Comparison of ENCODE assay signal across 19 cellular contexts in genomic region chr7:50274361-50274760, GRCh38. TPM values are rescaled to one million over a fixed set of nuclear protein-coding genes. Genes with fewer than 3 reads are reported as not detected.
DNase-seq lines count a peak whose midpoint lies in the region; ATAC-seq and TF ChIP-seq lines count a peak whose summit lies in the region.
"Had no signal": no experiment of that assay in that cellular context is flagged by ENCODE, and none has a peak within 500 bp of the region (broad histone marks: within the 10 kb centered on the region; RNA-seq: fewer than 3 reads in every experiment).

No MANE protein-coding gene starts in this region.

- peaks cover 17% of the 10 kb centered on the region for H3K36me3 Mint-ChIP-seq in activated naive CD4-positive, alpha-beta T cell treated with anti-CD3 and anti-CD28 coated beads, Interleukin-2, amount 10 ng/mL, durations not matched to agents 7 days and 5 days
- peaks cover 19% of the 10 kb centered on the region for H3K36me3 Mint-ChIP-seq in activated CD8-positive, alpha-beta T cell treated with anti-CD3 and anti-CD28 coated beads, Interleukin-2, amount 10 ng/mL, durations not matched to agents 7 days and 5 days (ENCODE audit: low read depth)
- H3K36me3 Mint-ChIP-seq in stimulated activated naive B cell treated with anti-CD40 and anti-IgM and Interleukin-4, amounts not matched to agents 10 μg/mL and 1 μg/mL and 100 μg/mL, for 72 hours: peaks cover 3 to 12% of the 10 kb centered on the region in 2 donors
- H3K36me3 Mint-ChIP-seq: neural progenitor cell had no signal

- H3K79me2 ChIP-seq in Karpas-422 (ENCODE audit: low read length): no peaks in the 10 kb centered on the region

- no peak for DNase-seq in activated naive CD4-positive, alpha-beta T cell treated with anti-CD3 and anti-CD28 coated beads, Interleukin-2, amount 10 ng/mL, durations not matched to agents 7 days and 5 days
- DNase-seq in activated naive CD4-positive, alpha-beta T cell (lab: John Stamatoyannopoulos, UW): no peak
- DNase-seq in Karpas-422: no peak
- no peak for DNase-seq in activated CD8-positive, alpha-beta T cell treated with anti-CD3 and anti-CD28 coated beads, Interleukin-2, amount 10 ng/mL, durations not matched to agents 7 days and 5 days
- DNase-seq in stimulated activated naive B cell treated with anti-CD40 and anti-IgM and Interleukin-4, amounts not matched to agents 10 μg/mL and 1 μg/mL and 100 μg/mL, for 72 hours: no peak
- no peak for DNase-seq in epidermal melanocyte (ENCODE audit: insufficient read length, low spot score)
- no peak for DNase-seq in NCI-H510A treated with DMSO at 0.1 percent for 48 hours (lab: John Stamatoyannopoulos, UW)
- no peak for DNase-seq in A673 (ENCODE audit: low spot score)
- DNase-seq: activated CD4-positive, alpha-beta T cell treated with anti-CD3 and anti-CD28 coated beads for 4 hours; erythroblast; HCEC 1CT; IMR-90; mesendoderm; NCI-H1105; NCI-H2081 treated with DMSO at 0.1 percent for 48 hours; NCI-H524 treated with DMSO at 0.1 percent for 48 hours; PC-3; trophoblast cell had no signal

- H3K9me3 Mint-ChIP-seq in activated naive CD4-positive, alpha-beta T cell treated with anti-CD3 and anti-CD28 coated beads, Interleukin-2, amount 10 ng/mL, durations not matched to agents 7 days and 5 days: peaks cover 5% of the 10 kb centered on the region
- H3K9me3 Mint-ChIP-seq in activated CD8-positive, alpha-beta T cell treated with anti-CD3 and anti-CD28 coated beads, Interleukin-2, amount 10 ng/mL, durations not matched to agents 7 days and 5 days (ENCODE audit: insufficient read depth): peaks cover 9% of the 10 kb centered on the region
- H3K9me3 Mint-ChIP-seq in stimulated activated naive B cell treated with anti-CD40 and anti-IgM and Interleukin-4, amounts not matched to agents 10 μg/mL and 1 μg/mL and 100 μg/mL, for 72 hours: peaks cover 3 to 5% of the 10 kb centered on the region in 2 donors

- intact Hi-C loops in A673 (cut with micrococcal nuclease; ENCODE audit: unreplicated experiment): no loop called here

- H3K9ac ChIP-seq in Karpas-422 (ENCODE audit: low read length): no peak overlapping the region
- H3K9ac ChIP-seq: neural progenitor cell had no signal

- CTCF ChIA-PET in activated naive CD4-positive, alpha-beta T cell treated with anti-CD3 and anti-CD28 coated beads, Interleukin-2, amount 10 ng/mL, durations not matched to agents 7 days and 5 days (lab: Charles Lee): interaction anchor here (0.9 to 2.2 kb wide), 7 partner anchors 8 to 72 kb away, joined by 3 to 6 read pairs (median 4); no protein-coding TSS in a partner anchor
- CTCF ChIA-PET in activated CD8-positive, alpha-beta T cell treated with anti-CD3 and anti-CD28 coated beads, Interleukin-2, amount 10 ng/mL, durations not matched to agents 7 days and 5 days (lab: Charles Lee): interaction anchor here (0.6 to 3.0 kb wide), 16 partner anchors 8 to 142 kb away, joined by 3 to 20 read pairs (median 4); partner anchors contain the start of gene IKZF1
- CTCF ChIA-PET in A673 (lab: Charles Lee): no interaction called here

- ATAC-seq in activated CD8-positive, alpha-beta T cell treated with anti-CD3 and anti-CD28 coated beads, Interleukin-2, amount 10 ng/mL, durations not matched to agents 7 days and 5 days: peak; percentile 58
- ATAC-seq in stimulated activated naive B cell treated with anti-CD40 and anti-IgM and Interleukin-4, amounts not matched to agents 10 μg/mL and 1 μg/mL and 100 μg/mL, for 72 hours (replicated peaks): no peak
- ATAC-seq: PC-3 had no signal

- no peaks in the 10 kb centered on the region; the same call in 1 of the 2 replicates for H3K9me3 ChIP-seq in Karpas-422 (ENCODE audit: low read length)
- H3K9me3 ChIP-seq in A673 (ENCODE audit: low read depth, low read length, poor library complexity, severe bottlenecking): no peaks in the 10 kb centered on the region

- H3K27ac ChIP-seq in Karpas-422 (ENCODE audit: low read length) (no peak overlapping the region), A673 (ENCODE audit: low read depth, low read length, poor library complexity, severe bottlenecking) (no peak overlapping the region)
- H3K27ac ChIP-seq: neural progenitor cell had no signal

- TF ChIP-seq CTCF in A673 (conservative IDR thresholded peaks at IDR 0.05; ENCODE audit: low read depth, low read length): no peak

- H4K20me1 ChIP-seq in Karpas-422 (ENCODE audit: insufficient read depth, low read depth, low read length): no peaks in the 10 kb centered on the region

- POLR2A ChIA-PET in activated CD8-positive, alpha-beta T cell treated with anti-CD3 and anti-CD28 coated beads, Interleukin-2, amount 10 ng/mL, durations not matched to agents 7 days and 5 days (lab: Charles Lee): interaction anchor here (0.8 to 3.4 kb wide), 4 partner anchors 8 to 86 kb away, joined by 3 to 12 read pairs (median 4); no protein-coding TSS in a partner anchor
- POLR2A ChIA-PET in A673 (lab: Charles Lee; ENCODE audit: low non-redundant PET): no interaction called here

- peak overlapping the region; percentile 38 for H3K27ac Mint-ChIP-seq in activated naive CD4-positive, alpha-beta T cell treated with anti-CD3 and anti-CD28 coated beads, Interleukin-2, amount 10 ng/mL, durations not matched to agents 7 days and 5 days
- peak overlapping the region; percentile 30 for H3K27ac Mint-ChIP-seq in activated CD8-positive, alpha-beta T cell treated with anti-CD3 and anti-CD28 coated beads, Interleukin-2, amount 10 ng/mL, durations not matched to agents 7 days and 5 days
- H3K27ac Mint-ChIP-seq in stimulated activated naive B cell treated with anti-CD40 and anti-IgM and Interleukin-4, amounts not matched to agents 10 μg/mL and 1 μg/mL and 100 μg/mL, for 72 hours: peak overlapping the region; percentile 67
- H3K27ac Mint-ChIP-seq: neural progenitor cell had no signal

- H3K4me3 ChIP-seq in Karpas-422 (ENCODE audit: low read length) (no peak overlapping the region), A673 (ENCODE audit: low read depth, low read length, poor library complexity, severe bottlenecking) (no peak overlapping the region)
- H3K4me3 ChIP-seq: neural progenitor cell had no signal

- H3K4me1 Mint-ChIP-seq in activated naive CD4-positive, alpha-beta T cell treated with anti-CD3 and anti-CD28 coated beads, Interleukin-2, amount 10 ng/mL, durations not matched to agents 7 days and 5 days: peaks cover 46% of the 10 kb centered on the region
- H3K4me1 Mint-ChIP-seq in activated CD8-positive, alpha-beta T cell treated with anti-CD3 and anti-CD28 coated beads, Interleukin-2, amount 10 ng/mL, durations not matched to agents 7 days and 5 days (ENCODE audit: low read depth): peaks cover 62% of the 10 kb centered on the region
- peaks cover 51 to 87% of the 10 kb centered on the region in 2 donors for H3K4me1 Mint-ChIP-seq in stimulated activated naive B cell treated with anti-CD40 and anti-IgM and Interleukin-4, amounts not matched to agents 10 μg/mL and 1 μg/mL and 100 μg/mL, for 72 hours
- H3K4me1 Mint-ChIP-seq: neural progenitor cell had no signal

- no peaks in the 10 kb centered on the region for H3K27me3 ChIP-seq in Karpas-422 (ENCODE audit: low read length)
- H3K27me3 ChIP-seq in A673 (replicated peaks; ENCODE audit: insufficient read depth, low read depth, low read length, poor library complexity): no peaks in the 10 kb centered on the region
- H3K27me3 ChIP-seq: neural progenitor cell had no signal

- peaks cover 4% of the 10 kb centered on the region for H3K27me3 Mint-ChIP-seq in activated naive CD4-positive, alpha-beta T cell treated with anti-CD3 and anti-CD28 coated beads, Interleukin-2, amount 10 ng/mL, durations not matched to agents 7 days and 5 days
- H3K27me3 Mint-ChIP-seq in activated CD8-positive, alpha-beta T cell treated with anti-CD3 and anti-CD28 coated beads, Interleukin-2, amount 10 ng/mL, durations not matched to agents 7 days and 5 days (ENCODE audit: low read depth): no peaks in the 10 kb centered on the region
- no peaks in the 10 kb centered on the region for H3K27me3 Mint-ChIP-seq in stimulated activated naive B cell treated with anti-CD40 and anti-IgM and Interleukin-4, amounts not matched to agents 10 μg/mL and 1 μg/mL and 100 μg/mL, for 72 hours

- H2AFZ ChIP-seq in Karpas-422 (ENCODE audit: low read length): no peak overlapping the region
- H2AFZ ChIP-seq: neural progenitor cell had no signal

- H3K9me2 ChIP-seq in Karpas-422 (replicated peaks; ENCODE audit: insufficient read depth, low read length): no peaks in the 10 kb centered on the region

- H3K4me3 Mint-ChIP-seq in activated naive CD4-positive, alpha-beta T cell treated with anti-CD3 and anti-CD28 coated beads, Interleukin-2, amount 10 ng/mL, durations not matched to agents 7 days and 5 days: no peak overlapping the region
- no peak overlapping the region for H3K4me3 Mint-ChIP-seq in activated CD8-positive, alpha-beta T cell treated with anti-CD3 and anti-CD28 coated beads, Interleukin-2, amount 10 ng/mL, durations not matched to agents 7 days and 5 days
- H3K4me3 Mint-ChIP-seq in stimulated activated naive B cell treated with anti-CD40 and anti-IgM and Interleukin-4, amounts not matched to agents 10 μg/mL and 1 μg/mL and 100 μg/mL, for 72 hours: no peak overlapping the region
- H3K4me3 Mint-ChIP-seq: neural progenitor cell had no signal

- peaks cover 56% of the 10 kb centered on the region for H3K4me1 ChIP-seq in Karpas-422 (ENCODE audit: low read length)
- no peaks in the 10 kb centered on the region for H3K4me1 ChIP-seq in A673 (ENCODE audit: insufficient read depth, low read length, poor library complexity, severe bottlenecking)
- H3K4me1 ChIP-seq: neural progenitor cell had no signal

- BruUV-seq in A673 (replicated peaks; lab: Mats Ljungman, UMichigan): no TSS peak

- peak overlapping the region; percentile 23 for H3K4me2 ChIP-seq in Karpas-422 (ENCODE audit: low read depth, low read length, poor library complexity, severe bottlenecking)
- H3K4me2 ChIP-seq: neural progenitor cell had no signal

- no peaks in the 10 kb centered on the region for H3K36me3 ChIP-seq in Karpas-422 (ENCODE audit: insufficient read depth, low read length)
- no peaks in the 10 kb centered on the region for H3K36me3 ChIP-seq in A673 (ENCODE audit: insufficient read depth, low read length, poor library complexity, severe bottlenecking)
- H3K36me3 ChIP-seq: neural progenitor cell had no signal

RNA-seq across cellular contexts. Expression of gene IKZF1, which starts 30.2 kb away (rescaled TPM):
- 117 and 118 TPM in 2 replicates for total RNA-seq in Karpas-422 (2014; rRNA removed; shearing (Covaris generic); ENCODE audit: low replicate concordance)
- total RNA-seq in activated CD8-positive, alpha-beta T cell treated with anti-CD3 and anti-CD28 coated beads, Interleukin-2, amount 10 ng/mL, durations not matched to agents 7 days and 5 days: 100 to 1,000 TPM; 370 to 374 TPM
- total RNA-seq in A673 (2021): 3.7 and 4.2 TPM in 2 replicates
- total RNA-seq: IMR-90, PC-3 had no signal

Comparison
In these comparisons a context has a peak if more than half of its experiments do, and no peak if none do; other contexts are left out.
1. RNA of gene IKZF1, which starts 30.2 kb away (total RNA-seq): 370 to 374 TPM in activated CD8-positive, alpha-beta T cell treated with anti-CD3 and anti-CD28 coated beads, Interleukin-2, amount 10 ng/mL, durations not matched to agents 7 days and 5 days and 117 to 118 TPM in Karpas-422; 3.7 to 4.2 TPM in A673; every median in the first group is over 10 times any median in the second.
2. Peak in every context shown above with its lines, with median percentiles within 50 percentile points of each other: H3K27ac Mint-ChIP-seq.